8 cellular contexts compared by ENCODE assay signal in genomic region chr6:12483712-12484111, GRCh38.
A peak's percentile ranks its signal among the peaks of the same experiment; 100 is the strongest.
DNase-seq lines count a peak whose midpoint lies in the region; ATAC-seq and TF ChIP-seq lines count a peak whose summit lies in the region.

No MANE protein-coding gene starts in this region.

- no peaks in the 10 kb centered on the region for H3K27me3 Mint-ChIP-seq in Calu3 (ENCODE audit: unreplicated experiment)
- H3K27me3 Mint-ChIP-seq in stimulated activated memory B cell treated with anti-CD40 and anti-IgM and Interleukin-4, amounts not matched to agents 10 μg/mL and 1 μg/mL and 100 μg/mL, for 72 hours = peaks cover 6% of the 10 kb centered on the region

- in situ Hi-C loops in brain microvascular endothelial cell (cut with HindIII; ENCODE audit: low pct_ligation_motif_present, low sequenced_read_pairs) = no loop called here

- peaks cover 4% of the 10 kb centered on the region for H3K36me3 Mint-ChIP-seq in Calu3 (ENCODE audit: insufficient read depth, unreplicated experiment)
- H3K36me3 Mint-ChIP-seq in stimulated activated memory B cell treated with anti-CD40 and anti-IgM and Interleukin-4, amounts not matched to agents 10 μg/mL and 1 μg/mL and 100 μg/mL, for 72 hours = no peaks in the 10 kb centered on the region

- H3K27ac Mint-ChIP-seq in Calu3 (ENCODE audit: unreplicated experiment) = peak overlapping the region; percentile 61
- H3K27ac Mint-ChIP-seq in stimulated activated memory B cell treated with anti-CD40 and anti-IgM and Interleukin-4, amounts not matched to agents 10 μg/mL and 1 μg/mL and 100 μg/mL, for 72 hours = peak overlapping the region; percentile 58

- ATAC-seq in GM19468 (IDR thresholded peaks at IDR 0.05; ENCODE audit: extremely low read depth, unreplicated experiment) (peak; percentile 71), HG03571 (IDR thresholded peaks at IDR 0.05; ENCODE audit: unreplicated experiment) (peak; percentile 60)
- ATAC-seq in stimulated activated memory B cell treated with anti-CD40 and anti-IgM and Interleukin-4, amounts not matched to agents 10 μg/mL and 1 μg/mL and 100 μg/mL, for 72 hours = peak; percentile 47

- intact Hi-C loops in Calu3 (cut with micrococcal nuclease; ENCODE audit: unreplicated experiment) = loop anchor here (1.0 to 5.0 kb wide), 2 partner anchors 33 to 171 kb away; no protein-coding TSS in a partner anchor

- TF ChIP-seq CTCF in Calu3 (IDR thresholded peaks at IDR 0.05; ENCODE audit: unreplicated experiment) (no peak), brain microvascular endothelial cell (IDR thresholded peaks at IDR 0.05; ENCODE audit: low read depth, low read length, missing control alignments) (no peak)

- CTCF ChIA-PET in Calu3 (lab: Charles Lee) = interaction anchor here (1.3 to 2.7 kb wide), 3 partner anchors 20 to 173 kb away, joined by 3 to 13 read pairs (median 6); no protein-coding TSS in a partner anchor

- BruUV-seq in Calu3 (replicated peaks; lab: Mats Ljungman, UMichigan) = no TSS peak

- DNase-seq in Calu3 (peak; percentile 47), brain microvascular endothelial cell (peak; percentile 88), NCI-H345 treated with DMSO at 0.1 percent for 48 hours (lab: John Stamatoyannopoulos, UW; ENCODE audit: unreplicated experiment) (no peak), cerebellar nuclear complex (lab: John Stamatoyannopoulos, UW) (no peak), DMS53 treated with DMSO at 0.1 percent for 48 hours (lab: John Stamatoyannopoulos, UW; ENCODE audit: unreplicated experiment) (no peak)

- no peaks in the 10 kb centered on the region for H3K36me3 ChIP-seq in brain microvascular endothelial cell (replicated peaks)

- H3K27ac ChIP-seq in brain microvascular endothelial cell = peak overlapping the region; percentile 16

- H3K4me3 Mint-ChIP-seq in Calu3 (ENCODE audit: low read depth, unreplicated experiment) = peak overlapping the region; percentile 26
- peak overlapping the region; percentile 25 for H3K4me3 Mint-ChIP-seq in stimulated activated memory B cell treated with anti-CD40 and anti-IgM and Interleukin-4, amounts not matched to agents 10 μg/mL and 1 μg/mL and 100 μg/mL, for 72 hours

- H3K4me1 Mint-ChIP-seq in Calu3 (ENCODE audit: low read depth, unreplicated experiment) = peaks cover 46% of the 10 kb centered on the region
- peaks cover 13% of the 10 kb centered on the region for H3K4me1 Mint-ChIP-seq in stimulated activated memory B cell treated with anti-CD40 and anti-IgM and Interleukin-4, amounts not matched to agents 10 μg/mL and 1 μg/mL and 100 μg/mL, for 72 hours

- H3K27me3 ChIP-seq in brain microvascular endothelial cell (replicated peaks) = no peaks in the 10 kb centered on the region

- no peak overlapping the region for H3K4me3 ChIP-seq in brain microvascular endothelial cell (ENCODE audit: low read depth, low read length)

- peaks cover 2% of the 10 kb centered on the region for H3K9me3 Mint-ChIP-seq in Calu3 (ENCODE audit: low read depth, unreplicated experiment)
- no peaks in the 10 kb centered on the region for H3K9me3 Mint-ChIP-seq in stimulated activated memory B cell treated with anti-CD40 and anti-IgM and Interleukin-4, amounts not matched to agents 10 μg/mL and 1 μg/mL and 100 μg/mL, for 72 hours

Comparison
In these comparisons a context has a peak if more than half of its experiments do, and no peak if none do; other contexts are left out.
1. DNase-seq: peak in Calu3 (single experiment) and brain microvascular endothelial cell (single experiment); none in NCI-H345 treated with DMSO at 0.1 percent for 48 hours (single experiment), cerebellar nuclear complex (0 of 2) and DMS53 treated with DMSO at 0.1 percent for 48 hours (single experiment).
2. Peak in every context shown above with its lines, with median percentiles within 50 percentile points of each other: ATAC-seq.